Comparison of ENCODE assay signal across 8 cellular contexts in the genomic region with DNA sequence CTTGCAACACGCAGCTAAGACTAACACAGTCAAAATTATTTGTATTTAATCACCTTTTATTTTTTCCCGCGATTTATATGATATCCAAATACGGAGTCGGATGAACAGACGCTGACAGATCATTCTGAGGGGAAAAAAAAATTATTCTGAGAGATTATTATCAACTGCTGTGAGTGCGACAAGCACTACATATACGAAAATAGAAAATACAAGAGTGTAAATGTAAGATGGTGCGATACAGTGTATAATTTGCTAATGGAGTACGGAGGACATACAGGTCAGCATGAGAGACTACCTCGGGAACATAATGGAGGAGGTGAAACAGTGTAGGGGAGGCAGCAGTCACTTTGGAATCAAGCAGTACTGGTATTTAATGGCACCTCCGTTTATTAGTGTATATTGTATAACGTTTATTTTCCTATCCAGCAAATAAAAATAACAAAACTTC. TPM values are rescaled to one million over a fixed set of nuclear protein-coding genes. Genes with fewer than 3 reads are reported as not detected.
A peak's percentile ranks its signal among the peaks of the same experiment; 100 is the strongest.
DNase-seq lines count a peak whose midpoint lies in the region; ATAC-seq and TF ChIP-seq lines count a peak whose summit lies in the region.

No MANE protein-coding gene starts in this region.

- peak overlapping the region; percentile 89 for H3K9ac ChIP-seq in adipocyte (ENCODE audit: low read length)

- WGBS in thymus = 33% methylated on average over 13 of the region's 13 CpGs

- peaks cover 19% of the 10 kb centered on the region for H3K4me1 ChIP-seq in HAP-1
- peaks cover 32% of the 10 kb centered on the region for H3K4me1 ChIP-seq in adipocyte (ENCODE audit: control insufficient read depth, insufficient read depth, low read length)
- peaks cover 14% of the 10 kb centered on the region for H3K4me1 ChIP-seq in thymus (ENCODE audit: control insufficient read depth, insufficient read depth, low read length)

- in situ Hi-C loops in HAP-1 (cut with MboI; ENCODE audit: low sequenced_read_pairs) = loop anchor here (10.0 kb wide), 1 partner anchor 119 kb away; the partner anchor contains the start of gene SEC31A

- DNase-seq in AG04450 (ENCODE audit: low read depth, low spot score) (no peak), HAP-1 (ENCODE audit: low spot score in 2 of 2) (no peak), adipocyte (ENCODE audit: low read depth) (no peak), kidney epithelial cell (ENCODE audit: low read depth) (no peak), NCI-H774 (lab: John Stamatoyannopoulos, UW) (no peak)

- ATAC-seq in HG03521 (IDR thresholded peaks at IDR 0.05; ENCODE audit: unreplicated experiment) (no peak), HG03571 (IDR thresholded peaks at IDR 0.05; ENCODE audit: unreplicated experiment) (no peak)

- H3K9me3 ChIP-seq in AG04450 (ENCODE audit: control insufficient read depth, insufficient read depth, low read length) = no peaks in the 10 kb centered on the region
- H3K9me3 ChIP-seq in HAP-1 = no peaks in the 10 kb centered on the region
- no peaks in the 10 kb centered on the region for H3K9me3 ChIP-seq in adipocyte (ENCODE audit: control insufficient read depth, low read length)
- no peaks in the 10 kb centered on the region for H3K9me3 ChIP-seq in thymus (ENCODE audit: control insufficient read depth)

- H3K27me3 ChIP-seq in AG04450 (ENCODE audit: control insufficient read depth, insufficient read depth, low read length) (no peaks in the 10 kb centered on the region), HAP-1 (ENCODE audit: low read depth) (no peaks in the 10 kb centered on the region), adipocyte (replicated peaks; ENCODE audit: control insufficient read depth, insufficient read depth, low read length) (no peaks in the 10 kb centered on the region), kidney epithelial cell (ENCODE audit: control insufficient read depth, insufficient read depth, low read length) (no peaks in the 10 kb centered on the region), thymus (ENCODE audit: control insufficient read depth, insufficient read depth) (no peaks in the 10 kb centered on the region)

- H3K4me3 ChIP-seq in AG04450 (ENCODE audit: low read depth, low read length) (peak overlapping the region; percentile 73), HAP-1 (peak overlapping the region; percentile 76), adipocyte (ENCODE audit: low read length) (peak overlapping the region; percentile 89), kidney epithelial cell (ENCODE audit: low read depth, low read length) (peak overlapping the region; percentile 72), thymus (ENCODE audit: low read length) (peak overlapping the region; percentile 87)

- POLR2A ChIA-PET in AG04450 (lab: Yijun Ruan, JAX) = interaction anchor here (0.9 to 3.9 kb wide), 3 partner anchors 22 to 584 kb away, joined by 6 to 33 read pairs (median 6); partner anchors contain the start of genes COPS4, HNRNPDL and THAP9

- TF ChIP-seq CTCF in AG04450 (IDR thresholded peaks at IDR 0.05; ENCODE audit: low read depth, low read length) (no peak), kidney epithelial cell (IDR thresholded peaks at IDR 0.05; ENCODE audit: insufficient read depth, low read length, poor library complexity, severe bottlenecking) (no peak)

- no peak overlapping the region for H3K27ac ChIP-seq in AG04450 (ENCODE audit: low read depth, low read length)
- peak overlapping the region; percentile 81 for H3K27ac ChIP-seq in thymus (ENCODE audit: low read depth)

- H3K36me3 ChIP-seq in HAP-1 (replicated peaks) = 0 out of 2 replicates have a peak, but pooled peaks cover 3% of the 10 kb centered on the region
- H3K36me3 ChIP-seq in adipocyte (ENCODE audit: control insufficient read depth, insufficient read depth, low read length, severe bottlenecking) = no peaks in the 10 kb centered on the region
- no peaks in the 10 kb centered on the region for H3K36me3 ChIP-seq in kidney epithelial cell (ENCODE audit: control insufficient read depth, insufficient read depth, low read length)
- no peaks in the 10 kb centered on the region for H3K36me3 ChIP-seq in thymus (ENCODE audit: control insufficient read depth, insufficient read depth)

- CTCF ChIA-PET in AG04450 (lab: Charles Lee) = interaction anchor here (0.6 to 1.0 kb wide), 6 partner anchors 18 to 86 kb away, joined by 3 to 9 read pairs (median 4); no protein-coding TSS in a partner anchor

RNA-seq across cellular contexts. Expression of gene LIN54, which starts 2.8 kb away (rescaled TPM):
- polyA plus RNA-seq in AG04450 (2011; rRNA removed) (9.6 and 13.9 TPM in 2 replicates), thymus (5.6 TPM)
- polyA minus RNA-seq in AG04450 (2011; rRNA and poly(A)+ RNA removed) = 25.2 and 34.4 TPM in 2 replicates
- total RNA-seq in kidney epithelial cell = 5.0 and 9.2 TPM in 2 replicates

RNA-seq across cellular contexts. Expression of gene COPS4, which starts 21.5 kb away (rescaled TPM):
- polyA plus RNA-seq in AG04450 (2011; rRNA removed) = 59.0 and 78.4 TPM in 2 replicates
- polyA minus RNA-seq in AG04450 (2011; rRNA and poly(A)+ RNA removed) = 14.8 and 22.8 TPM in 2 replicates
- 27.6 and 39.5 TPM in 2 replicates for total RNA-seq in kidney epithelial cell
- polyA plus RNA-seq in thymus = 43.6 TPM
